ENCODE assay signal across 20 cellular contexts in genomic region chr11:130531061-130531460, GRCh38.
DNase-seq lines count a peak whose midpoint lies in the region; ATAC-seq, FAIRE-seq and TF ChIP-seq lines count a peak whose summit lies in the region.
"Had no signal": no experiment of that assay in that cellular context is flagged by ENCODE, and none has a peak within 500 bp of the region (broad histone marks: within the 10 kb centered on the region; RNA-seq: fewer than 3 reads in every experiment).

No MANE protein-coding gene starts in this region.

- no peaks in the 10 kb centered on the region for H3K4me1 ChIP-seq in K562 (replicated peaks in 1 of 2; ENCODE audit: control insufficient read depth in 2 of 2, insufficient read depth in 2 of 2, low read length in 2 of 2)
- H3K4me1 ChIP-seq: uterus had no signal

- H3K4me2 ChIP-seq in K562 (ENCODE audit: insufficient read depth, low read length) = no peak overlapping the region
- H3K4me2 ChIP-seq: PC-9 had no signal

- no peak for TF ChIP-seq EP300 in K562 (IDR thresholded peaks at IDR 0.05; ENCODE audit: low read length)

- no peaks in the 10 kb centered on the region; the same call in 1 of the 2 replicates for H4K20me1 ChIP-seq in K562 (replicated peaks; ENCODE audit: control insufficient read depth, insufficient read depth, low read length)

- in situ Hi-C loops in K562 (cut with MboI) = no loop called here

- H2AFZ ChIP-seq in K562 (ENCODE audit: low read depth, low read length) = no peak overlapping the region
- H2AFZ ChIP-seq: PC-9 had no signal

- 0% methylated on average over 2 of the region's 2 CpGs for WGBS in K562 (ENCODE audit: insufficient coverage, low coverage, missing lambda C conversion rate)

- no TSS peak for BruUV-seq in K562 (replicated peaks; lab: Mats Ljungman, UMichigan)

- TF ChIP-seq POLR2A in K562 (conservative IDR thresholded peaks at IDR 0.05) = no peak

- DNase-seq in AG09319 (ENCODE audit: extremely low read depth, low read depth) (peak; percentile 86), MV-4-11 (lab: John Stamatoyannopoulos, UW) (peak; percentile 29), K562 (ENCODE audit: extremely low read depth in 1 of 4, low spot score in 3 of 4) (no peak), kidney epithelial cell (ENCODE audit: low read depth) (peak; percentile 78), T-helper 2 cell (no peak), cortex of kidney (lab: John Stamatoyannopoulos, UW) (no peak)
- no peak for DNase-seq in activated naive CD4-positive, alpha-beta T cell (lab: John Stamatoyannopoulos, UW)
- DNase-seq: activated CD4-positive, alpha-beta T cell treated with anti-CD3 and anti-CD28 coated beads, Interleukin-2, amount 10 ng/mL, durations not matched to agents 7 days and 5 days; activated naive CD4-positive, alpha-beta T cell treated with anti-CD3 and anti-CD28 coated beads for 36 hours; dorsolateral prefrontal cortex; mucosa of descending colon; NCI-H2081; NCI-H526 treated with DMSO at 0.1 percent for 48 hours; uterus had no signal

- H3K4me3 ChIP-seq in K562 = no peak overlapping the region
- no peak overlapping the region for H3K4me3 ChIP-seq in kidney epithelial cell (ENCODE audit: low read depth, low read length)
- H3K4me3 ChIP-seq: dorsolateral prefrontal cortex, GM12878, mucosa of descending colon, PC-9, right atrium auricular region, SK-N-MC, uterus had no signal

- POLR2A ChIA-PET in K562 (lab: Yijun Ruan, JAX) = no interaction called here

- TF ChIP-seq CTCF in AG09319 (IDR thresholded peaks at IDR 0.05; ENCODE audit: low read depth, low read length) = peak; percentile 31
- no peak for TF ChIP-seq CTCF in K562 (IDR thresholded peaks at IDR 0.05 in 2 of 3, conservative IDR thresholded peaks at IDR 0.05 in 1 of 3; ENCODE audit: insufficient read depth in 2 of 3, low read depth in 1 of 3, low read length in 3 of 3)
- no peak for TF ChIP-seq CTCF in kidney epithelial cell (IDR thresholded peaks at IDR 0.05; ENCODE audit: insufficient read depth, low read length, poor library complexity, severe bottlenecking)

- FAIRE-seq in K562 (lab: Jason Lieb, UNC) = no peak
- FAIRE-seq: GM12878 had no signal

- no peaks in the 10 kb centered on the region for H3K79me2 ChIP-seq in K562 (ENCODE audit: control insufficient read depth, insufficient read depth, low read length)

- intact Hi-C loops in K562 (cut with micrococcal nuclease) = no loop called here

- 0 out of 3 replicates have a peak, but pooled peaks have one; percentile 28 for ATAC-seq in K562
- ATAC-seq in GM19395 (IDR thresholded peaks at IDR 0.05; ENCODE audit: unreplicated experiment) = no peak
- ATAC-seq: GM12878, mucosa of descending colon had no signal

- CTCF ChIA-PET in K562 (lab: Yijun Ruan, JAX; ENCODE audit: low intra/inter-chr PET ratio) = no interaction called here

- H3K36me3 ChIP-seq in K562 (ENCODE audit: control insufficient read depth, insufficient read depth, low read length) (no peaks in the 10 kb centered on the region), kidney epithelial cell (ENCODE audit: control insufficient read depth, insufficient read depth, low read length) (no peaks in the 10 kb centered on the region)
- H3K36me3 ChIP-seq: neutrophil, right atrium auricular region, uterus had no signal

- H3K27me3 ChIP-seq in K562 (ENCODE audit: control insufficient read depth in 2 of 2, insufficient read depth in 2 of 2, low read length in 2 of 2) = peaks cover 8 to 34% of the 10 kb centered on the region in 2 experiments; a peak in 4 of 5 replicates
- H3K27me3 ChIP-seq in kidney epithelial cell (ENCODE audit: control insufficient read depth, insufficient read depth, low read length) = no peaks in the 10 kb centered on the region
- H3K27me3 ChIP-seq: neutrophil, right atrium auricular region, uterus had no signal

- no peaks in the 10 kb centered on the region for H3K9me3 ChIP-seq in K562 (replicated peaks; ENCODE audit: control insufficient read depth, insufficient read depth, low read depth, low read length)
- H3K9me3 ChIP-seq: mucosa of descending colon, neutrophil, right atrium auricular region, uterus had no signal

- no peak for TF ChIP-seq RAD21 in K562 (CRISPR knock-in tag; conservative IDR thresholded peaks at IDR 0.05 in 1 of 2, IDR thresholded peaks at IDR 0.05 in 1 of 2)

- no peak overlapping the region for H3K27ac ChIP-seq in K562 (ENCODE audit: extremely low read depth, low read depth, low read length)
- H3K27ac ChIP-seq: dorsolateral prefrontal cortex, neutrophil, PC-9, right atrium auricular region, SK-N-MC, uterus had no signal

- H3K9me1 ChIP-seq in K562 (ENCODE audit: control insufficient read depth, insufficient read depth, low read length) = no peaks in the 10 kb centered on the region

- H3K9ac ChIP-seq in K562 (ENCODE audit: insufficient read depth in 1 of 2, low read depth in 2 of 2, low read length in 2 of 2) = no peak overlapping the region

TF ChIP-seq in K562, 482 proteins besides CTCF, POLR2A, EP300 and RAD21:
- no peak for TF ChIP-seq ZNF24 (IDR thresholded peaks at IDR 0.05)
- TF ChIP-seq CBX3 (IDR thresholded peaks at IDR 0.05; ENCODE audit: borderline replicate concordance in 1 of 2, low read length in 2 of 2) = no peak
- no peak for TF ChIP-seq HNRNPUL1 (IDR thresholded peaks at IDR 0.05; ENCODE audit: low read length)
- TF ChIP-seq CHD4 (IDR thresholded peaks at IDR 0.05; ENCODE audit: insufficient read depth, insufficient replicate concordance, low read depth, low read length, poor library complexity, severe bottlenecking) = no peak
- TF ChIP-seq RBM22 (IDR thresholded peaks at IDR 0.05; ENCODE audit: low read depth, low read length, poor library complexity, severe bottlenecking) = no peak
- no peak for TF ChIP-seq SETDB1 (IDR thresholded peaks at IDR 0.05; ENCODE audit: low read length)

Comparison
In these comparisons a context has a peak if more than half of its experiments do, and no peak if none do; other contexts are left out.
1. DNase-seq: peak in AG09319 (single experiment), MV-4-11 (single experiment) and kidney epithelial cell (single experiment); none in K562 (0 of 4), T-helper 2 cell (0 of 5), cortex of kidney (single experiment) and activated naive CD4-positive, alpha-beta T cell (0 of 4).